In genomic region chr15:85380217-85380859, GRCh38 we compare ENCODE assay signal across 8 cellular contexts. TPM values are rescaled to one million over a fixed set of nuclear protein-coding genes. Genes with fewer than 3 reads are reported as not detected.
DNase-seq lines count a peak whose midpoint lies in the region; ATAC-seq, FAIRE-seq and TF ChIP-seq lines count a peak whose summit lies in the region.

TSS of gene AKAP13 (plus strand) at chr15:85380603. CDS start at chr15:85485721, 105,118 bp downstream.

- H3K27me3 Mint-ChIP-seq in activated T-helper 17 cell treated with anti-CD3 and anti-CD28 coated beads, Interleukin-2, amount 50 U/mL, for 72 hours = no peaks in the 10 kb centered on the region
- H3K27me3 Mint-ChIP-seq in natural killer cell treated with Interleukin-12 subunit alpha and Interleukin-12 subunit beta and Interleukin-15 and Interleukin-18, amount 100 ng/mL, for 72 hours = peaks cover 7 to 16% of the 10 kb centered on the region in 2 donors

- peak within 1 kb of the TSS; percentile 90 for H3K27ac Mint-ChIP-seq in activated T-helper 17 cell treated with anti-CD3 and anti-CD28 coated beads, Interleukin-2, amount 50 U/mL, for 72 hours
- peak within 1 kb of the TSS; percentile 77 to 93 for H3K27ac Mint-ChIP-seq in natural killer cell treated with Interleukin-12 subunit alpha and Interleukin-12 subunit beta and Interleukin-15 and Interleukin-18, amount 100 ng/mL, for 72 hours

- DNase-seq in ELF-1 (ENCODE audit: low read depth, low spot score) = peak; percentile 98
- peak; percentile 64 for DNase-seq in H54 (ENCODE audit: insufficient read length, low spot score)
- DNase-seq in LoVo (ENCODE audit: low spot score) = peak; percentile 99
- peak; percentile 99 for DNase-seq in RWPE1 (ENCODE audit: low spot score)
- DNase-seq in fibroblast of pulmonary artery (ENCODE audit: low read depth) = peak; percentile 99
- peak; percentile 98 for DNase-seq in natural killer cell treated with Interleukin-12 subunit alpha and Interleukin-12 subunit beta and Interleukin-15 and Interleukin-18, amount 100 ng/mL, for 72 hours (ENCODE audit: low spot score)
- peak; percentile 98 for DNase-seq in stimulated activated naive CD4-positive, alpha-beta T cell treated with Interleukin-2 at 50 U/mL for 16 hours (lab: John Stamatoyannopoulos, UW)

- peak within 1 kb of the TSS; percentile 95 for H3K27ac ChIP-seq in RWPE1

- POLR2A ChIA-PET in RWPE1 (lab: Yijun Ruan, JAX; ENCODE audit: low non-redundant PET) = interaction anchor here (0.6 kb wide), 2 partner anchors 42 to 50 kb away, joined by 3 to 4 read pairs; no protein-coding TSS in a partner anchor

- peak within 1 kb of the TSS; percentile 72 for H3K4me3 ChIP-seq in fibroblast of pulmonary artery (replicated peaks; ENCODE audit: low read depth, low read length)

- TF ChIP-seq CTCF in RWPE1 (conservative IDR thresholded peaks at IDR 0.05; ENCODE audit: low read depth) (no peak), fibroblast of pulmonary artery (IDR thresholded peaks at IDR 0.05; ENCODE audit: low read length, missing control alignments) (no peak)

- TF ChIP-seq POLR2A in H54 (IDR thresholded peaks at IDR 0.05; ENCODE audit: low read depth, low read length) = peak; percentile 94

- no peak for FAIRE-seq in H54 (lab: Jason Lieb, UNC)

- peaks cover 25% of the 10 kb centered on the region for H3K36me3 Mint-ChIP-seq in activated T-helper 17 cell treated with anti-CD3 and anti-CD28 coated beads, Interleukin-2, amount 50 U/mL, for 72 hours (ENCODE audit: low read depth)
- H3K36me3 Mint-ChIP-seq in natural killer cell treated with Interleukin-12 subunit alpha and Interleukin-12 subunit beta and Interleukin-15 and Interleukin-18, amount 100 ng/mL, for 72 hours = no peaks in the 10 kb centered on the region

- peak; percentile 87 for ATAC-seq in activated T-helper 17 cell treated with anti-CD3 and anti-CD28 coated beads, Interleukin-2, amount 50 U/mL, for 72 hours (replicated peaks)
- peak; percentile 93 to 94 for ATAC-seq in natural killer cell treated with Interleukin-12 subunit alpha and Interleukin-12 subunit beta and Interleukin-15 and Interleukin-18, amount 100 ng/mL, for 72 hours

- H3K9me3 Mint-ChIP-seq in activated T-helper 17 cell treated with anti-CD3 and anti-CD28 coated beads, Interleukin-2, amount 50 U/mL, for 72 hours = no peaks in the 10 kb centered on the region
- no peaks in the 10 kb centered on the region for H3K9me3 Mint-ChIP-seq in natural killer cell treated with Interleukin-12 subunit alpha and Interleukin-12 subunit beta and Interleukin-15 and Interleukin-18, amount 100 ng/mL, for 72 hours

- H3K4me3 Mint-ChIP-seq in activated T-helper 17 cell treated with anti-CD3 and anti-CD28 coated beads, Interleukin-2, amount 50 U/mL, for 72 hours = peak within 1 kb of the TSS; percentile 92
- peak within 1 kb of the TSS; percentile 82 for H3K4me3 Mint-ChIP-seq in natural killer cell treated with Interleukin-12 subunit alpha and Interleukin-12 subunit beta and Interleukin-15 and Interleukin-18, amount 100 ng/mL, for 72 hours

- CTCF ChIA-PET in RWPE1 (lab: Yijun Ruan, JAX) = interaction anchor here (0.5 to 0.6 kb wide), 3 partner anchors 62 to 165 kb away, joined by 3 read pairs; no protein-coding TSS in a partner anchor

- H3K4me1 Mint-ChIP-seq in activated T-helper 17 cell treated with anti-CD3 and anti-CD28 coated beads, Interleukin-2, amount 50 U/mL, for 72 hours = peaks cover 43% of the 10 kb centered on the region
- peaks cover 35 to 42% of the 10 kb centered on the region in 2 donors for H3K4me1 Mint-ChIP-seq in natural killer cell treated with Interleukin-12 subunit alpha and Interleukin-12 subunit beta and Interleukin-15 and Interleukin-18, amount 100 ng/mL, for 72 hours (ENCODE audit: low read depth in 2 of 2)

RNA-seq across cellular contexts. Expression of gene AKAP13, which starts in this region (rescaled TPM):
- 100 to 1,000 TPM in 1 of 2 donors, 10 to 100 TPM in 1; 95.9 to 152 TPM for total RNA-seq in activated T-helper 17 cell treated with anti-CD3 and anti-CD28 coated beads, Interleukin-2, amount 50 U/mL, for 72 hours
- 100 to 1,000 TPM; 142 to 176 TPM for total RNA-seq in natural killer cell treated with Interleukin-12 subunit alpha and Interleukin-12 subunit beta and Interleukin-15 and Interleukin-18, amount 100 ng/mL, for 72 hours

Comparison
In these comparisons a context has a peak if more than half of its experiments do, and no peak if none do; other contexts are left out.
1. Peak in every context shown above with its lines: DNase-seq, ATAC-seq, H3K4me3 ChIP-seq and H3K27ac ChIP-seq.